Comparison of ENCODE assay signal across 20 cellular contexts in the genomic region with DNA sequence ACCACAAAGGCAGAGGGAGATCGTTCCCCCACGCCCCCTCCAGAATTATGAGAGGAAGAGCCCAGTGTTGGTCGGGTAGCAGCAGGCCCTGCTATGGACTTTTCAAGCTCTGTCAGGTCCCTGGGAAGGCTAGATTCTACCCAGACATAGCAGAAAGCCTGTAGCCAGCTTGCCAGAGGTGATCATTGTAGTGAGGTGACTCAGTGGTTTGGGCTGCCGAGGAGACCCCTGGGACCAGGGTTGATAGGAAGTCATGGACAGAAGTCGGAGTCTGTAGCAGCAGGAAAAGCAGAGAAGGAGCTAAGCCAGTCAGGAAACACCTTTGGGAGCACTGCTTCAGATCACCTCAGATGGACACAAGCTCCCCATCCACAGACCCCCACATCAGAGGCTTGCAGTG.
DNase-seq lines count a peak whose midpoint lies in the region; ATAC-seq and TF ChIP-seq lines count a peak whose summit lies in the region.
"Had no signal": no experiment of that assay in that cellular context is flagged by ENCODE, and none has a peak within 500 bp of the region (broad histone marks: within the 10 kb centered on the region; RNA-seq: fewer than 3 reads in every experiment).

No MANE protein-coding gene starts in this region.

- H3K27me3 ChIP-seq in cardiac muscle cell (no peaks in the 10 kb centered on the region), endodermal cell (ENCODE audit: control insufficient read depth, insufficient read depth, low read length, poor library complexity, severe bottlenecking) (no peaks in the 10 kb centered on the region), spleen (replicated peaks in 1 of 7) (peaks cover 0 to 4% (median 0%) of the 10 kb centered on the region in 7 donors)
- H3K27me3 ChIP-seq: uterus had no signal

- no peaks in the 10 kb centered on the region for H3K9me3 ChIP-seq in cardiac muscle cell (ENCODE audit: low read depth)
- H3K9me3 ChIP-seq in KOPT-K1 (ENCODE audit: insufficient read depth, low read length, poor library complexity, severe bottlenecking) = no peaks in the 10 kb centered on the region
- no peaks in the 10 kb centered on the region for H3K9me3 ChIP-seq in endodermal cell (ENCODE audit: control insufficient read depth, low read length)
- H3K9me3 ChIP-seq in spleen = no peaks in the 10 kb centered on the region
- H3K9me3 ChIP-seq: neutrophil, uterus had no signal

- H3K27ac Mint-ChIP-seq in endodermal cell = peak overlapping the region; percentile 11
- no peak overlapping the region for H3K27ac Mint-ChIP-seq in activated naive CD8-positive, alpha-beta T cell treated with anti-CD3 and anti-CD28 coated beads, Interleukin-2, amount 50 U/mL, for 24 hours
- H3K27ac Mint-ChIP-seq: activated naive CD8-positive, alpha-beta T cell treated with anti-CD3 and anti-CD28 coated beads for 36 hours had no signal

- H3K9ac ChIP-seq in endodermal cell (ENCODE audit: extremely low read depth, low read length, poor library complexity, severe bottlenecking) = no peak overlapping the region

- no peak for TF ChIP-seq POLR2A in spleen (IDR thresholded peaks at IDR 0.05)

- peaks cover 36% of the 10 kb centered on the region for H3K4me1 Mint-ChIP-seq in endodermal cell
- H3K4me1 Mint-ChIP-seq in activated naive CD8-positive, alpha-beta T cell treated with anti-CD3 and anti-CD28 coated beads, Interleukin-2, amount 50 U/mL, for 24 hours = peaks cover 55% of the 10 kb centered on the region

- H3K4me1 ChIP-seq in cardiac muscle cell (ENCODE audit: low read depth) = peaks cover 69% of the 10 kb centered on the region
- peaks cover 11% of the 10 kb centered on the region for H3K4me1 ChIP-seq in endodermal cell (ENCODE audit: control insufficient read depth, insufficient read depth, low read length)
- peaks cover 16 to 43% (median 33%) of the 10 kb centered on the region in 6 donors for H3K4me1 ChIP-seq in spleen

- DNase-seq in cardiac muscle cell (ENCODE audit: low read depth in 1 of 2, low spot score in 1 of 2) (no peak), Right ventricle myocardium superior (no peak), endodermal cell (no peak), spleen (peak; percentile 36), GF-D8 (lab: John Stamatoyannopoulos, UW) (no peak)
- DNase-seq in activated naive CD8-positive, alpha-beta T cell treated with anti-CD3 and anti-CD28 coated beads, Interleukin-2, amount 50 U/mL, for 24 hours = no peak
- DNase-seq: ACHN; activated naive CD8-positive, alpha-beta T cell treated with anti-CD3 and anti-CD28 coated beads for 36 hours; foreskin fibroblast; NCI-H1092; NCI-H187 treated with DMSO at 0.1 percent for 48 hours; NCI-H526 treated with DMSO at 0.1 percent for 48 hours; stimulated activated CD4-positive, alpha-beta T cell treated with anti-CD3 and anti-CD28 coated beads, Interleukin-1b, Interleukin-23, amount 100 ng/mL, for 48 hours; substantia nigra; T-helper 2 cell; uterus had no signal

- H3K36me3 ChIP-seq in cardiac muscle cell (no peaks in the 10 kb centered on the region), KOPT-K1 (ENCODE audit: insufficient read depth, low read length) (no peaks in the 10 kb centered on the region), endodermal cell (ENCODE audit: control insufficient read depth, insufficient read depth, low read length) (no peaks in the 10 kb centered on the region), spleen (no peaks in the 10 kb centered on the region)
- H3K36me3 ChIP-seq: neutrophil, uterus had no signal

- peak overlapping the region; percentile 97 for H3K27ac ChIP-seq in cardiac muscle cell
- peak overlapping the region; percentile 88 for H3K27ac ChIP-seq in KOPT-K1 (ENCODE audit: low read depth, low read length, poor library complexity, severe bottlenecking)
- no peak overlapping the region for H3K27ac ChIP-seq in endodermal cell (ENCODE audit: low read depth, low read length)
- H3K27ac ChIP-seq in spleen = no peak overlapping the region
- H3K27ac ChIP-seq: neutrophil, uterus had no signal

- WGBS in endodermal cell (ENCODE audit: insufficient coverage in 1 of 2, insufficient read length in 1 of 2), 2 experiments = 76 to 83% methylated on average over 3 to 5 of the region's 5 CpGs
- 73 to 89% (median 79%) methylated on average over 5 of the region's 5 CpGs for WGBS in spleen, 5 donors

- peaks cover 5% of the 10 kb centered on the region for H3K27me3 Mint-ChIP-seq in endodermal cell (ENCODE audit: insufficient read depth)
- peaks cover 1% of the 10 kb centered on the region for H3K27me3 Mint-ChIP-seq in activated naive CD8-positive, alpha-beta T cell treated with anti-CD3 and anti-CD28 coated beads, Interleukin-2, amount 50 U/mL, for 24 hours

- ATAC-seq in Right ventricle myocardium superior (ENCODE audit: poor library complexity) (no peak), HG03045 (IDR thresholded peaks at IDR 0.05; ENCODE audit: unreplicated experiment) (no peak)
- ATAC-seq in activated naive CD8-positive, alpha-beta T cell treated with anti-CD3 and anti-CD28 coated beads, Interleukin-2, amount 50 U/mL, for 24 hours = no peak

- H3K9me3 Mint-ChIP-seq in endodermal cell = no peaks in the 10 kb centered on the region
- H3K9me3 Mint-ChIP-seq in activated naive CD8-positive, alpha-beta T cell treated with anti-CD3 and anti-CD28 coated beads, Interleukin-2, amount 50 U/mL, for 24 hours = no peaks in the 10 kb centered on the region
- H3K9me3 Mint-ChIP-seq: activated naive CD8-positive, alpha-beta T cell treated with anti-CD3 and anti-CD28 coated beads for 36 hours had no signal

- intact Hi-C loops in Right ventricle myocardium superior (cut with DNase I) (loop anchor here (5.0 kb wide), 1 partner anchor 555 kb away; no protein-coding TSS in a partner anchor), spleen (cut with DNase I; ENCODE audit: low total_unique reads) (loop anchor here (5.0 kb wide), 1 partner anchor 40 kb away; no protein-coding TSS in a partner anchor)

- no peaks in the 10 kb centered on the region for H3K36me3 Mint-ChIP-seq in endodermal cell (ENCODE audit: low read depth)
- no peaks in the 10 kb centered on the region for H3K36me3 Mint-ChIP-seq in activated naive CD8-positive, alpha-beta T cell treated with anti-CD3 and anti-CD28 coated beads, Interleukin-2, amount 50 U/mL, for 24 hours (ENCODE audit: low read depth)

- TF ChIP-seq CTCF in cardiac muscle cell (IDR thresholded peaks at IDR 0.05; ENCODE audit: low read depth, low read length) = no peak
- TF ChIP-seq CTCF in endodermal cell (conservative IDR thresholded peaks at IDR 0.05) = no peak
- no peak for TF ChIP-seq CTCF in spleen (IDR thresholded peaks at IDR 0.05 in 8 of 11, conservative IDR thresholded peaks at IDR 0.05 in 3 of 11)

- H3K4me3 ChIP-seq in cardiac muscle cell (peak overlapping the region; percentile 21), endodermal cell (ENCODE audit: low read length) (no peak overlapping the region), spleen (no peak overlapping the region)
- H3K4me3 ChIP-seq: skin epidermis, uterus had no signal

- H3K4me3 Mint-ChIP-seq in endodermal cell = no peak overlapping the region
- H3K4me3 Mint-ChIP-seq in activated naive CD8-positive, alpha-beta T cell treated with anti-CD3 and anti-CD28 coated beads, Interleukin-2, amount 50 U/mL, for 24 hours = no peak overlapping the region
- H3K4me3 Mint-ChIP-seq: activated naive CD8-positive, alpha-beta T cell treated with anti-CD3 and anti-CD28 coated beads for 36 hours had no signal

Comparison
In these comparisons a context has a peak if more than half of its experiments do, and no peak if none do; other contexts are left out.
1. H3K27ac ChIP-seq: peak in cardiac muscle cell (single experiment) and KOPT-K1 (single experiment); none in endodermal cell (single experiment) and spleen (0 of 8).